In genomic region chr22:50530280-50530856, GRCh38 we compare ENCODE assay signal across 1 cellular context.
TF ChIP-seq lines count a peak whose summit lies in the region.

No MANE protein-coding gene starts in this region.

TF ChIP-seq in HepG2, 621 proteins besides CTCF, POLR2A, EP300 and RAD21 (continued from another document and continues in another):
- TF ChIP-seq FLYWCH1 (CRISPR knock-in tag; IDR thresholded peaks at IDR 0.05) (no peak), ARNT2 (CRISPR knock-in tag; IDR thresholded peaks at IDR 0.05; ENCODE audit: low read depth) (peak; percentile 43; the same call in 1 of the 2 replicates), ZFX (CRISPR knock-in tag; IDR thresholded peaks at IDR 0.05; ENCODE audit: low read depth) (peak; percentile 92), ZNF773 (CRISPR knock-in tag; IDR thresholded peaks at IDR 0.05; ENCODE audit: borderline replicate concordance) (0 out of 2 replicates have a peak, but pooled peaks have one; percentile 46), SRSF9 (IDR thresholded peaks at IDR 0.05; ENCODE audit: borderline replicate concordance, insufficient read depth, low read depth, low read length, poor library complexity, severe bottlenecking) (no peak), MTF2 (CRISPR knock-in tag; IDR thresholded peaks at IDR 0.05; ENCODE audit: borderline replicate concordance) (no peak), ZNF549 (CRISPR knock-in tag; IDR thresholded peaks at IDR 0.05) (no peak; the same call in 1 of the 2 replicates), ZBTB1 (CRISPR knock-in tag; IDR thresholded peaks at IDR 0.05; ENCODE audit: borderline replicate concordance) (peak; percentile 25; the same call in 1 of the 2 replicates), BCL3 (CRISPR knock-in tag; IDR thresholded peaks at IDR 0.05) (0 out of 2 replicates have a peak, but pooled peaks have one; percentile 4), NR0B2 (CRISPR knock-in tag; IDR thresholded peaks at IDR 0.05) (peak; percentile 67; the same call in 1 of the 2 replicates), KDM5A (IDR thresholded peaks at IDR 0.05; ENCODE audit: borderline replicate concordance, low read length) (no peak), ZNF12 (CRISPR knock-in tag; IDR thresholded peaks at IDR 0.05) (peak; percentile 40; the same call in 1 of the 2 replicates), ZNF557 (CRISPR knock-in tag; IDR thresholded peaks at IDR 0.05) (no peak; the same call in 1 of the 2 replicates), ZNF562 (CRISPR knock-in tag; IDR thresholded peaks at IDR 0.05; ENCODE audit: borderline replicate concordance) (no peak), RBAK (CRISPR knock-in tag; IDR thresholded peaks at IDR 0.05) (no peak), JARID2 (CRISPR knock-in tag; IDR thresholded peaks at IDR 0.05; ENCODE audit: insufficient replicate concordance) (no peak), ARNTL (CRISPR knock-in tag; IDR thresholded peaks at IDR 0.05) (peak; percentile 59), PPARG (CRISPR knock-in tag; conservative IDR thresholded peaks at IDR 0.05) (no peak; the same call in 1 of the 2 replicates), GFI1 (CRISPR knock-in tag; IDR thresholded peaks at IDR 0.05; ENCODE audit: borderline replicate concordance) (peak; percentile 46; the same call in 1 of the 2 replicates), PATZ1 (CRISPR knock-in tag; IDR thresholded peaks at IDR 0.05) (peak; percentile 69; the same call in 1 of the 2 replicates), NFE2L2 (IDR thresholded peaks at IDR 0.05; ENCODE audit: low read length) (no peak), MED1 (CRISPR knock-in tag; IDR thresholded peaks at IDR 0.05) (peak; percentile 76), FOXP4 (CRISPR knock-in tag; IDR thresholded peaks at IDR 0.05) (0 out of 2 replicates have a peak, but pooled peaks have one; percentile 39), TIGD3 (CRISPR knock-in tag; IDR thresholded peaks at IDR 0.05; ENCODE audit: borderline replicate concordance) (no peak), CSRNP2 (CRISPR knock-in tag; conservative IDR thresholded peaks at IDR 0.05; ENCODE audit: low read depth) (no peak), CAMTA2 (CRISPR knock-in tag; IDR thresholded peaks at IDR 0.05; ENCODE audit: borderline replicate concordance) (no peak; the same call in 1 of the 2 replicates), ZNF275 (CRISPR knock-in tag; IDR thresholded peaks at IDR 0.05; ENCODE audit: borderline replicate concordance) (peak; percentile 70; the same call in 1 of the 2 replicates), SP5 (CRISPR knock-in tag; IDR thresholded peaks at IDR 0.05; ENCODE audit: borderline replicate concordance, low read depth) (no peak; the same call in 1 of the 2 replicates), ZNF326 (CRISPR knock-in tag; IDR thresholded peaks at IDR 0.05; ENCODE audit: borderline replicate concordance) (no peak; the same call in 1 of the 2 replicates), ZNF253 (CRISPR knock-in tag; IDR thresholded peaks at IDR 0.05; ENCODE audit: borderline replicate concordance) (no peak; the same call in 1 of the 2 replicates), SP4 (CRISPR knock-in tag; IDR thresholded peaks at IDR 0.05) (peak; percentile 21), RFX5 (IDR thresholded peaks at IDR 0.05; ENCODE audit: low read depth, low read length) (no peak), ZNF784 (CRISPR knock-in tag; IDR thresholded peaks at IDR 0.05; ENCODE audit: borderline replicate concordance) (no peak), NPAS2 (CRISPR knock-in tag; IDR thresholded peaks at IDR 0.05; ENCODE audit: borderline replicate concordance) (no peak), SYNCRIP (IDR thresholded peaks at IDR 0.05; ENCODE audit: insufficient read depth, low read depth, low read length) (no peak), ZNF670 (CRISPR knock-in tag; IDR thresholded peaks at IDR 0.05; ENCODE audit: borderline replicate concordance) (no peak), SALL2 (CRISPR knock-in tag; IDR thresholded peaks at IDR 0.05) (peak; percentile 63), ZSCAN30 (CRISPR knock-in tag; IDR thresholded peaks at IDR 0.05) (0 out of 2 replicates have a peak, but pooled peaks have one; percentile 26), RXRA (CRISPR knock-in tag; IDR thresholded peaks at IDR 0.05) (peak; percentile 75), MEIS1 (CRISPR knock-in tag; IDR thresholded peaks at IDR 0.05; ENCODE audit: borderline replicate concordance) (no peak; the same call in 1 of the 2 replicates), ZNF235 (CRISPR knock-in tag; IDR thresholded peaks at IDR 0.05; ENCODE audit: borderline replicate concordance) (no peak; the same call in 1 of the 2 replicates), MAFK (conservative IDR thresholded peaks at IDR 0.05 in 1 of 2, IDR thresholded peaks at IDR 0.05 in 1 of 2; ENCODE audit: low read length in 2 of 2) (no peak), ZNF580 (CRISPR knock-in tag; IDR thresholded peaks at IDR 0.05; ENCODE audit: borderline replicate concordance, low read depth) (no peak), ZNF770 (CRISPR knock-in tag; IDR thresholded peaks at IDR 0.05) (0 out of 2 replicates have a peak, but pooled peaks have one; percentile 55), SPEN (CRISPR knock-in tag; IDR thresholded peaks at IDR 0.05; ENCODE audit: low read depth) (peak; percentile 73; the same call in 1 of the 2 replicates), ATF7 (IDR thresholded peaks at IDR 0.05) (no peak), ATF7 (CRISPR knock-in tag; IDR thresholded peaks at IDR 0.05) (no peak), ZNF7 (CRISPR knock-in tag; IDR thresholded peaks at IDR 0.05) (no peak), KDM2A (CRISPR knock-in tag; IDR thresholded peaks at IDR 0.05; ENCODE audit: borderline replicate concordance, low read depth) (peak; percentile 28), MED13 (CRISPR knock-in tag; IDR thresholded peaks at IDR 0.05) (no peak), ZNF878 (CRISPR knock-in tag; IDR thresholded peaks at IDR 0.05) (no peak), SRSF1 (optimal IDR thresholded peaks at IDR 0.05; ENCODE audit: low read depth, low read length) (peak; percentile 82), HNRNPH1 (optimal IDR thresholded peaks at IDR 0.05; ENCODE audit: low read depth, low read length) (no peak), ZNF569 (CRISPR knock-in tag; IDR thresholded peaks at IDR 0.05; ENCODE audit: borderline replicate concordance) (no peak), HNF4A (CRISPR knock-in tag; IDR thresholded peaks at IDR 0.05) (peak; percentile 75), ZSCAN29 (CRISPR knock-in tag; conservative IDR thresholded peaks at IDR 0.05) (no peak), U2AF2 (IDR thresholded peaks at IDR 0.05; ENCODE audit: low read depth, low read length) (no peak)
